Comparison of ENCODE assay signal across 25 cellular contexts in genomic region chr13:91699863-91700262, GRCh38.
"Had no signal": no experiment of that assay in that cellular context is flagged by ENCODE, and none has a peak within 500 bp of the region (broad histone marks: within the 10 kb centered on the region; RNA-seq: fewer than 3 reads in every experiment).

No MANE protein-coding gene starts in this region.

- H3K36me3 Mint-ChIP-seq: immature natural killer cell; naive thymus-derived CD8-positive, alpha-beta T cell; neural progenitor cell; stimulated activated naive B cell treated with anti-CD40 and anti-IgM and Interleukin-4, amounts not matched to agents 10 μg/mL and 1 μg/mL and 100 μg/mL, for 72 hours had no signal

- H3K9ac ChIP-seq: neural progenitor cell, parathyroid adenoma had no signal

- H3K27ac Mint-ChIP-seq: immature natural killer cell; naive thymus-derived CD8-positive, alpha-beta T cell; nephron; neural progenitor cell; stimulated activated naive B cell treated with anti-CD40 and anti-IgM and Interleukin-4, amounts not matched to agents 10 μg/mL and 1 μg/mL and 100 μg/mL, for 72 hours had no signal

- H3K4me1 Mint-ChIP-seq: immature natural killer cell; naive thymus-derived CD8-positive, alpha-beta T cell; nephron; neural progenitor cell; stimulated activated naive B cell treated with anti-CD40 and anti-IgM and Interleukin-4, amounts not matched to agents 10 μg/mL and 1 μg/mL and 100 μg/mL, for 72 hours had no signal

- H3K27me3 ChIP-seq: left lung, neural progenitor cell, neutrophil, stomach, testis, thyroid gland, transverse colon, upper lobe of right lung had no signal

- H3K9me3 ChIP-seq: left lung, lower lobe of right lung, neutrophil, stomach, testis, thyroid gland, transverse colon, upper lobe of right lung had no signal

- H3K4me3 ChIP-seq: left lung, lower lobe of right lung, neural progenitor cell, skin epidermis, stomach, testis, thyroid gland, transverse colon, upper lobe of right lung had no signal

- H3K79me2 ChIP-seq: parathyroid adenoma had no signal

- H3K36me3 ChIP-seq: left lung, lower lobe of right lung, neural progenitor cell, neutrophil, stomach, thyroid gland, transverse colon, upper lobe of right lung had no signal

- H3K9me3 Mint-ChIP-seq: nephron, neural progenitor cell had no signal

- H3K4me2 ChIP-seq: neural progenitor cell had no signal

- H3K27ac ChIP-seq: left lung, lower lobe of right lung, neural progenitor cell, neutrophil, parathyroid adenoma, skin epidermis, stomach, testis, thyroid gland, transverse colon, upper lobe of right lung had no signal

- H3K27me3 Mint-ChIP-seq: naive thymus-derived CD8-positive, alpha-beta T cell; stimulated activated naive B cell treated with anti-CD40 and anti-IgM and Interleukin-4, amounts not matched to agents 10 μg/mL and 1 μg/mL and 100 μg/mL, for 72 hours had no signal

- DNase-seq: hypothalamus; immature natural killer cell; kidney; left colon; left lung; lower lobe of right lung; mammary epithelial cell; mesenchymal stem cell; naive thymus-derived CD8-positive, alpha-beta T cell; occipital lobe; right cardiac atrium; stimulated activated CD4-positive, alpha-beta T cell treated with anti-CD3 and anti-CD28 coated beads, Interleukin-1b, Interleukin-23, amount 100 ng/mL, for 48 hours; stimulated activated CD4-positive, alpha-beta T cell treated with anti-CD3 and anti-CD28 coated beads, Interleukin-4, amount 100 ng/mL, for 1 hour; stimulated activated naive B cell treated with anti-CD40 and anti-IgM and Interleukin-4, amounts not matched to agents 10 μg/mL and 1 μg/mL and 100 μg/mL, for 72 hours; stimulated activated naive CD8-positive, alpha-beta T cell treated with anti-CD3 and anti-CD28 coated beads, Interleukin-15, Interleukin-2, amounts not matched to agents 100 U/mL and 50 U/mL, for 24 hours; stomach; testis; thyroid gland; transverse colon; upper lobe of right lung had no signal

- H3K4me3 Mint-ChIP-seq: immature natural killer cell; naive thymus-derived CD8-positive, alpha-beta T cell; nephron; neural progenitor cell; stimulated activated naive B cell treated with anti-CD40 and anti-IgM and Interleukin-4, amounts not matched to agents 10 μg/mL and 1 μg/mL and 100 μg/mL, for 72 hours had no signal

- H2AFZ ChIP-seq: neural progenitor cell, parathyroid adenoma had no signal

- H3K4me1 ChIP-seq: left lung, lower lobe of right lung, neural progenitor cell, parathyroid adenoma, stomach, testis, thyroid gland, transverse colon, upper lobe of right lung had no signal
